Comparison of ENCODE assay signal across 9 cellular contexts in genomic region chr5:151098185-151098813, GRCh38. TPM values are rescaled to one million over a fixed set of nuclear protein-coding genes. Genes with fewer than 3 reads are reported as not detected.
DNase-seq lines count a peak whose midpoint lies in the region; ATAC-seq and TF ChIP-seq lines count a peak whose summit lies in the region.
"Had no signal": no experiment of that assay in that cellular context is flagged by ENCODE, and none has a peak within 500 bp of the region (broad histone marks: within the 10 kb centered on the region; RNA-seq: fewer than 3 reads in every experiment).

No MANE protein-coding gene starts in this region.

- H3K4me1 ChIP-seq in right cardiac atrium (ENCODE audit: control insufficient read depth, insufficient read depth, low read length), result peaks cover 29% of the 10 kb centered on the region
- H3K4me1 ChIP-seq in tibial artery, result peaks cover 9 to 38% (median 32%) of the 10 kb centered on the region in 4 donors

- intact Hi-C loops in right cardiac atrium (cut with DNase I) (no loop called here), tibial artery (cut with DNase I; ENCODE audit: low total_unique reads) (no loop called here)

- H3K27ac ChIP-seq in right cardiac atrium (ENCODE audit: low read length), result no peak overlapping the region
- H3K27ac ChIP-seq in tibial artery, result no peak overlapping the region
- H3K27ac ChIP-seq: A549 had no signal

- H3K9me3 Mint-ChIP-seq in T-helper 1 cell treated with Interleukin-12 subunit alpha and Interleukin-12 subunit beta and Interleukin-4 antibody, amounts not matched to agents 30 μg/mL and 1 μg/mL, for 36 hours, result no peaks in the 10 kb centered on the region

- peaks cover 41% of the 10 kb centered on the region for H3K36me3 Mint-ChIP-seq in T-helper 1 cell treated with Interleukin-12 subunit alpha and Interleukin-12 subunit beta and Interleukin-4 antibody, amounts not matched to agents 30 μg/mL and 1 μg/mL, for 36 hours (ENCODE audit: low read depth)

- H3K9me3 ChIP-seq in right cardiac atrium (ENCODE audit: control insufficient read depth, low read length) (no peaks in the 10 kb centered on the region), tibial artery (no peaks in the 10 kb centered on the region)
- H3K9me3 ChIP-seq: A549 had no signal

- no peaks in the 10 kb centered on the region for H3K27me3 Mint-ChIP-seq in T-helper 1 cell treated with Interleukin-12 subunit alpha and Interleukin-12 subunit beta and Interleukin-4 antibody, amounts not matched to agents 30 μg/mL and 1 μg/mL, for 36 hours (ENCODE audit: low read depth)

- WGBS in right cardiac atrium, result 71% methylated on average over 9 of the region's 9 CpGs

- no peak for TF ChIP-seq CTCF in tibial artery (IDR thresholded peaks at IDR 0.05)

- ATAC-seq in HG02763 (IDR thresholded peaks at IDR 0.05; ENCODE audit: unreplicated experiment) (peak; percentile 38), right cardiac atrium (no peak)
- ATAC-seq: A549 had no signal

- H3K4me3 ChIP-seq in right cardiac atrium (ENCODE audit: low read length) (no peak overlapping the region), tibial artery (no peak overlapping the region)
- H3K4me3 ChIP-seq: A549 had no signal

- peaks cover 66% of the 10 kb centered on the region for H3K4me1 Mint-ChIP-seq in T-helper 1 cell treated with Interleukin-12 subunit alpha and Interleukin-12 subunit beta and Interleukin-4 antibody, amounts not matched to agents 30 μg/mL and 1 μg/mL, for 36 hours (ENCODE audit: low read depth)

- H3K27ac Mint-ChIP-seq in T-helper 1 cell treated with Interleukin-12 subunit alpha and Interleukin-12 subunit beta and Interleukin-4 antibody, amounts not matched to agents 30 μg/mL and 1 μg/mL, for 36 hours, result peak overlapping the region; percentile 37

- H3K4me3 Mint-ChIP-seq in T-helper 1 cell treated with Interleukin-12 subunit alpha and Interleukin-12 subunit beta and Interleukin-4 antibody, amounts not matched to agents 30 μg/mL and 1 μg/mL, for 36 hours, result peak overlapping the region; percentile 22

- H3K27me3 ChIP-seq in right cardiac atrium (ENCODE audit: control insufficient read depth, insufficient read depth) (no peaks in the 10 kb centered on the region), tibial artery (no peaks in the 10 kb centered on the region)

- peak; percentile 47 for DNase-seq in activated CD4-positive, alpha-beta T cell treated with anti-CD3 and anti-CD28 coated beads for 48 hours
- DNase-seq in activated CD4-positive, alpha-beta T cell treated with anti-CD3 and anti-CD28 coated beads for 1 hour, result no peak
- peak; percentile 55 for DNase-seq in stimulated activated CD8-positive, alpha-beta memory T cell treated with anti-CD3 and anti-CD28 coated beads, Interleukin-4, amount 100 ng/mL, for 48 hours
- DNase-seq in right cardiac atrium (no peak), NCI-H1417 (lab: John Stamatoyannopoulos, UW) (no peak), tibial artery (no peak)

- H3K36me3 ChIP-seq in tibial artery, result peaks cover 8 to 48% (median 30%) of the 10 kb centered on the region in 3 donors

RNA-seq across cellular contexts. Expression of gene TNIP1, which starts 17.5 kb away (rescaled TPM):
- 10 to 100 TPM; 77.0 to 98.2 (median 86.1) TPM for total RNA-seq in right cardiac atrium
- 71.5 TPM for polyA plus RNA-seq in right cardiac atrium

RNA-seq across cellular contexts. Expression of gene ANXA6, which starts 59.3 kb away (rescaled TPM):
- 100 to 1,000 TPM; 220 to 238 (median 232) TPM for total RNA-seq in right cardiac atrium
- polyA plus RNA-seq in right cardiac atrium, result 203 TPM

Comparison
In these comparisons a context has a peak if more than half of its experiments do, and no peak if none do; other contexts are left out.
1. DNase-seq: peak in activated CD4-positive, alpha-beta T cell treated with anti-CD3 and anti-CD28 coated beads for 48 hours (single experiment) and stimulated activated CD8-positive, alpha-beta memory T cell treated with anti-CD3 and anti-CD28 coated beads, Interleukin-4, amount 100 ng/mL, for 48 hours (single experiment); none in activated CD4-positive, alpha-beta T cell treated with anti-CD3 and anti-CD28 coated beads for 1 hour (single experiment), right cardiac atrium (0 of 3), NCI-H1417 (0 of 3) and tibial artery (0 of 2).